Comparison of ENCODE assay signal across 19 cellular contexts in genomic region chrX:1412551-1413161, GRCh38.
"Had no signal": no experiment of that assay in that cellular context is flagged by ENCODE, and none has a peak within 500 bp of the region (broad histone marks: within the 10 kb centered on the region; RNA-seq: fewer than 3 reads in every experiment).

No MANE protein-coding gene starts in this region.

- H3K9me3 ChIP-seq: SK-N-SH, suprapubic skin had no signal

- DNase-seq: activated B cell treated with CpG ODN at 0.5 μM for 24 hours; activated CD4-positive, alpha-beta T cell treated with anti-CD3 and anti-CD28 coated beads, Interleukin-2, amount 10 ng/mL, durations not matched to agents 24 days and 14 days; activated CD8-positive, alpha-beta T cell treated with anti-CD3 and anti-CD28 coated beads for 36 hours; activated naive CD4-positive, alpha-beta T cell; activated naive CD8-positive, alpha-beta T cell treated with anti-CD3 and anti-CD28 coated beads for 36 hours; caudate nucleus; foreskin fibroblast; SK-N-SH; stimulated activated naive CD8-positive, alpha-beta T cell treated with anti-CD3 and anti-CD28 coated beads, Interleukin-15, amount 100 ng/mL, for 72 hours; trophoblast cell had no signal

- H3K27me3 ChIP-seq: dorsolateral prefrontal cortex, suprapubic skin had no signal

- H3K4me3 ChIP-seq: dorsolateral prefrontal cortex, suprapubic skin had no signal

- H3K9me3 Mint-ChIP-seq: activated B cell treated with CpG ODN at 0.5 μM for 24 hours; activated CD4-positive, alpha-beta T cell treated with anti-CD3 and anti-CD28 coated beads, Interleukin-2, amount 10 ng/mL, durations not matched to agents 24 days and 14 days; activated naive CD8-positive, alpha-beta T cell treated with anti-CD3 and anti-CD28 coated beads for 36 hours; activated T-helper 1 cell treated with anti-CD3 and anti-CD28 coated beads, Interleukin-12 subunit alpha, Interleukin-12 subunit beta, Interleukin-2, Interleukin-4 antibody, amounts not matched to agents 30 ng/mL and 10 ng/mL and 1 ng/mL, durations not matched to agents 14 hours and 24 hours and 36 hours; mesothelial cell of epicardium; nephron; stimulated activated naive CD8-positive, alpha-beta T cell treated with anti-CD3 and anti-CD28 coated beads, Interleukin-15, amount 100 ng/mL, for 72 hours; T-helper 2 cell treated with Interferon-gamma antibody and Interleukin-4, amounts not matched to agents 5 μg/mL and 100 μg/mL, for 36 hours had no signal

- H3K27ac ChIP-seq: dorsolateral prefrontal cortex, epithelial cell of prostate, parathyroid adenoma, suprapubic skin had no signal

- H3K4me3 Mint-ChIP-seq: activated B cell treated with CpG ODN at 0.5 μM for 24 hours; activated CD4-positive, alpha-beta T cell treated with anti-CD3 and anti-CD28 coated beads, Interleukin-2, amount 10 ng/mL, durations not matched to agents 24 days and 14 days; activated CD8-positive, alpha-beta T cell treated with anti-CD3 and anti-CD28 coated beads for 36 hours; activated naive CD8-positive, alpha-beta T cell treated with anti-CD3 and anti-CD28 coated beads for 36 hours; activated T-helper 1 cell treated with anti-CD3 and anti-CD28 coated beads, Interleukin-12 subunit alpha, Interleukin-12 subunit beta, Interleukin-2, Interleukin-4 antibody, amounts not matched to agents 30 ng/mL and 10 ng/mL and 1 ng/mL, durations not matched to agents 14 hours and 24 hours and 36 hours; brain; mesothelial cell of epicardium; nephron; stimulated activated naive CD8-positive, alpha-beta T cell treated with anti-CD3 and anti-CD28 coated beads, Interleukin-15, amount 100 ng/mL, for 72 hours; T-helper 2 cell treated with Interferon-gamma antibody and Interleukin-4, amounts not matched to agents 5 μg/mL and 100 μg/mL, for 36 hours had no signal

- H3K4me1 Mint-ChIP-seq: activated CD4-positive, alpha-beta T cell treated with anti-CD3 and anti-CD28 coated beads, Interleukin-2, amount 10 ng/mL, durations not matched to agents 24 days and 14 days; activated naive CD8-positive, alpha-beta T cell treated with anti-CD3 and anti-CD28 coated beads for 36 hours; brain; mesothelial cell of epicardium; nephron; stimulated activated naive CD8-positive, alpha-beta T cell treated with anti-CD3 and anti-CD28 coated beads, Interleukin-15, amount 100 ng/mL, for 72 hours had no signal

- H3K27ac Mint-ChIP-seq: activated B cell treated with CpG ODN at 0.5 μM for 24 hours; activated CD4-positive, alpha-beta T cell treated with anti-CD3 and anti-CD28 coated beads, Interleukin-2, amount 10 ng/mL, durations not matched to agents 24 days and 14 days; activated CD8-positive, alpha-beta T cell treated with anti-CD3 and anti-CD28 coated beads for 36 hours; activated naive CD8-positive, alpha-beta T cell treated with anti-CD3 and anti-CD28 coated beads for 36 hours; activated T-helper 1 cell treated with anti-CD3 and anti-CD28 coated beads, Interleukin-12 subunit alpha, Interleukin-12 subunit beta, Interleukin-2, Interleukin-4 antibody, amounts not matched to agents 30 ng/mL and 10 ng/mL and 1 ng/mL, durations not matched to agents 14 hours and 24 hours and 36 hours; brain; mesothelial cell of epicardium; T-helper 2 cell treated with Interferon-gamma antibody and Interleukin-4, amounts not matched to agents 5 μg/mL and 100 μg/mL, for 36 hours had no signal

- ATAC-seq: activated CD8-positive, alpha-beta T cell treated with anti-CD3 and anti-CD28 coated beads for 36 hours had no signal

- H3K4me1 ChIP-seq: parathyroid adenoma, suprapubic skin had no signal

- H3K27me3 Mint-ChIP-seq: activated B cell treated with CpG ODN at 0.5 μM for 24 hours; activated CD4-positive, alpha-beta T cell treated with anti-CD3 and anti-CD28 coated beads, Interleukin-2, amount 10 ng/mL, durations not matched to agents 24 days and 14 days; activated CD8-positive, alpha-beta T cell treated with anti-CD3 and anti-CD28 coated beads for 36 hours; activated naive CD8-positive, alpha-beta T cell treated with anti-CD3 and anti-CD28 coated beads for 36 hours; stimulated activated naive CD8-positive, alpha-beta T cell treated with anti-CD3 and anti-CD28 coated beads, Interleukin-15, amount 100 ng/mL, for 72 hours had no signal
